2 cellular contexts compared by ENCODE assay signal in genomic region chr3:2083558-2083957, GRCh38. TPM values are rescaled to one million over a fixed set of nuclear protein-coding genes. Genes with fewer than 3 reads are reported as not detected.
"Had no signal": no experiment of that assay in that cellular context is flagged by ENCODE, and none has a peak within 500 bp of the region (broad histone marks: within the 10 kb centered on the region; RNA-seq: fewer than 3 reads in every experiment).

No MANE protein-coding gene starts in this region.

RNA-seq across cellular contexts. Expression of gene CNTN4, which starts 15.1 kb away (rescaled TPM):
- total RNA-seq: LHCN-M2, M059J had no signal
